ENCODE assay signal across 19 cellular contexts in the genomic region with DNA sequence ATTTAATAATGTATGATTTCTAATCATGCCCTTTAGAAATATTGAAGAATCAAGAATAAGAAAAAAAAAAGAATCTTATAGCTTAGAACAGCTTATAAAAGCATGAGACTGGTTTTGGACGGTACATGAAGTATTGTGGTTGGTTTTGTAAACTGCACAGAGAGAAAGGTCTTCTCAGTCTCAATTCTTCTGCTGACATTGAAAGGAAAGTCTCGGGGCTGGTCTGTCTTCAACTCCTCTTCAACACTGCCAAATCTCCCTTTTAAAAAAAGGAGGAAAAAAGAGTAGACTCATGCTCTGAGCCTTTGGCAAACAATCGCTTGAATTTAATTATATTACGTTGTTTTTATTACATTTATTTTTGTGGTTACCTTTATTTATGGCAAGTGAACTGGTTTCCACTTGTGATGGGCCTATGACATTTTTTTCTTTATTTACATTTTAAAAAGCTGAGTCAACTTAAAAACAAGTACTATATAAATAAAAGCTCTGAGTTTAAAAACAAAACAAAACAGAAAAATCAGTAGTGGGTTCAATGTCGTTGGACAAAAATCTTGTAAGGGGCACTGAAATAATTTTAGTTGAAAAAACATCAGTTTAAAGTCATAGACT. TPM values are rescaled to one million over a fixed set of nuclear protein-coding genes. Genes with fewer than 3 reads are reported as not detected.
DNase-seq lines count a peak whose midpoint lies in the region; ATAC-seq, FAIRE-seq and TF ChIP-seq lines count a peak whose summit lies in the region.
"Had no signal": no experiment of that assay in that cellular context is flagged by ENCODE, and none has a peak within 500 bp of the region (broad histone marks: within the 10 kb centered on the region; RNA-seq: fewer than 3 reads in every experiment).

No MANE protein-coding gene starts in this region.

- H3K36me3 ChIP-seq in PC-3 (ENCODE audit: low read depth, low read length) (no peaks in the 10 kb centered on the region), subcutaneous abdominal adipose tissue (ENCODE audit: control insufficient read depth in 5 of 5, insufficient read depth in 5 of 5, low read length in 5 of 5) (no peaks in the 10 kb centered on the region), stomach (no peaks in the 10 kb centered on the region)
- H3K36me3 ChIP-seq: breast epithelium, suprapubic skin had no signal

- 54 to 67% (median 61%) methylated on average over 5 of the region's 5 CpGs for WGBS in stomach, 5 donors

- no peaks in the 10 kb centered on the region for H3K9me2 ChIP-seq in PC-3 (replicated peaks; ENCODE audit: low read length)

- TF ChIP-seq POLR2A in stomach (IDR thresholded peaks at IDR 0.05): no peak

- H3F3A ChIP-seq in PC-3 (ENCODE audit: low read length, unreplicated experiment): no peaks in the 10 kb centered on the region

- no peaks in the 10 kb centered on the region for H3K9me3 Mint-ChIP-seq in stimulated activated naive B cell treated with anti-CD40 and anti-IgM and Interleukin-4, amounts not matched to agents 10 μg/mL and 1 μg/mL and 100 μg/mL, for 72 hours
- H3K9me3 Mint-ChIP-seq: activated naive CD8-positive, alpha-beta T cell treated with anti-CD3 and anti-CD28 coated beads, Interleukin-2, amount 50 U/mL, for 24 hours; dendritic cell treated with granulocyte-macrophage colony-stimulating factor and Interleukin-4, amounts not matched to agents 40 ng/mL and 50 ng/mL, for 4 days; T-helper 2 cell treated with Interferon-gamma antibody and Interleukin-4, amounts not matched to agents 5 μg/mL and 100 μg/mL, for 36 hours had no signal

- H3K79me2 ChIP-seq in PC-3 (ENCODE audit: low read length): no peaks in the 10 kb centered on the region

- POLR2A ChIA-PET in PC-3 (lab: Charles Lee; ENCODE audit: unreplicated experiment): no interaction called here

- FAIRE-seq in endometrium (lab: Jason Lieb, UNC): peak; percentile 88

- H3K4me1 ChIP-seq in PC-3 (ENCODE audit: insufficient read depth, low read length) (peaks cover 22% of the 10 kb centered on the region), subcutaneous abdominal adipose tissue (ENCODE audit: control insufficient read depth in 5 of 5, insufficient read depth in 5 of 5, low read length in 5 of 5) (peaks cover 0 to 4% (median 0%) of the 10 kb centered on the region in 5 donors), stomach (peaks cover 0 to 9% (median 0%) of the 10 kb centered on the region in 4 donors)
- H3K4me1 ChIP-seq: breast epithelium, foreskin keratinocyte, suprapubic skin had no signal

- H3K4me1 Mint-ChIP-seq in stimulated activated naive B cell treated with anti-CD40 and anti-IgM and Interleukin-4, amounts not matched to agents 10 μg/mL and 1 μg/mL and 100 μg/mL, for 72 hours: no peaks in the 10 kb centered on the region
- H3K4me1 Mint-ChIP-seq: activated naive CD8-positive, alpha-beta T cell treated with anti-CD3 and anti-CD28 coated beads, Interleukin-2, amount 50 U/mL, for 24 hours; WTC11 had no signal

- H3K9ac ChIP-seq in PC-3 (ENCODE audit: low read length) (no peak overlapping the region), subcutaneous abdominal adipose tissue (ENCODE audit: low read length in 5 of 5) (peak overlapping the region in 2 of 5 donors; percentile 16 to 19)

- H3K27me3 Mint-ChIP-seq in stimulated activated naive B cell treated with anti-CD40 and anti-IgM and Interleukin-4, amounts not matched to agents 10 μg/mL and 1 μg/mL and 100 μg/mL, for 72 hours: no peaks in the 10 kb centered on the region
- H3K27me3 Mint-ChIP-seq: activated naive CD8-positive, alpha-beta T cell treated with anti-CD3 and anti-CD28 coated beads, Interleukin-2, amount 50 U/mL, for 24 hours had no signal

- TF ChIP-seq CTCF in PC-3 (conservative IDR thresholded peaks at IDR 0.05; ENCODE audit: low read depth, low read length): no peak
- TF ChIP-seq CTCF in stomach (IDR thresholded peaks at IDR 0.05): no peak

- H3K4me2 ChIP-seq in PC-3 (ENCODE audit: low read length): peak overlapping the region; percentile 79

- no peak overlapping the region for H3K4me3 Mint-ChIP-seq in stimulated activated naive B cell treated with anti-CD40 and anti-IgM and Interleukin-4, amounts not matched to agents 10 μg/mL and 1 μg/mL and 100 μg/mL, for 72 hours
- H3K4me3 Mint-ChIP-seq: activated naive CD8-positive, alpha-beta T cell treated with anti-CD3 and anti-CD28 coated beads, Interleukin-2, amount 50 U/mL, for 24 hours; dendritic cell treated with granulocyte-macrophage colony-stimulating factor and Interleukin-4, amounts not matched to agents 40 ng/mL and 50 ng/mL, for 4 days; T-helper 2 cell treated with Interferon-gamma antibody and Interleukin-4, amounts not matched to agents 5 μg/mL and 100 μg/mL, for 36 hours; WTC11 had no signal

- CTCF ChIA-PET in PC-3 (lab: Charles Lee): interaction anchor here (0.7 to 0.8 kb wide), 2 partner anchors 252 to 958 kb away, joined by 4 to 6 read pairs; no protein-coding TSS in a partner anchor

- H3K27ac Mint-ChIP-seq in stimulated activated naive B cell treated with anti-CD40 and anti-IgM and Interleukin-4, amounts not matched to agents 10 μg/mL and 1 μg/mL and 100 μg/mL, for 72 hours: no peak overlapping the region
- H3K27ac Mint-ChIP-seq: activated naive CD8-positive, alpha-beta T cell treated with anti-CD3 and anti-CD28 coated beads, Interleukin-2, amount 50 U/mL, for 24 hours; dendritic cell treated with granulocyte-macrophage colony-stimulating factor and Interleukin-4, amounts not matched to agents 40 ng/mL and 50 ng/mL, for 4 days; T-helper 2 cell treated with Interferon-gamma antibody and Interleukin-4, amounts not matched to agents 5 μg/mL and 100 μg/mL, for 36 hours; WTC11 had no signal

- H2AFZ ChIP-seq in PC-3 (ENCODE audit: low read length): peak overlapping the region; percentile 43; the same call in 1 of the 2 replicates

- H3K9me3 ChIP-seq in PC-3 (ENCODE audit: low read length): no peaks in the 10 kb centered on the region
- no peaks in the 10 kb centered on the region for H3K9me3 ChIP-seq in subcutaneous abdominal adipose tissue (ENCODE audit: control insufficient read depth in 5 of 5, low read length in 5 of 5)
- H3K9me3 ChIP-seq in stomach: no peaks in the 10 kb centered on the region
- H3K9me3 ChIP-seq: breast epithelium, suprapubic skin had no signal

- no TSS peak for BruUV-seq in PC-3 (replicated peaks; lab: Mats Ljungman, UMichigan)

- TF ChIP-seq EP300 in stomach (IDR thresholded peaks at IDR 0.05): no peak

- intact Hi-C loops in PC-3 (cut with micrococcal nuclease): loop anchor here (1.0 to 10.0 kb wide), 8 partner anchors 26 to 1988 kb away; partner anchors contain the start of gene MED7
- intact Hi-C loops in stomach (cut with DNase I; ENCODE audit: low total_unique reads): no loop called here

- peak; percentile 46 for ATAC-seq in PC-3
- no peak for ATAC-seq in stimulated activated naive B cell treated with anti-CD40 and anti-IgM and Interleukin-4, amounts not matched to agents 10 μg/mL and 1 μg/mL and 100 μg/mL, for 72 hours (replicated peaks)

- peak overlapping the region; percentile 45 for H3K27ac ChIP-seq in PC-3 (ENCODE audit: low read length)
- peak overlapping the region; percentile 72 for H3K27ac ChIP-seq in subcutaneous abdominal adipose tissue (ENCODE audit: low read depth, low read length)
- peak overlapping the region in 2 of 5 donors; percentile 21 to 54 for H3K27ac ChIP-seq in stomach
- H3K27ac ChIP-seq: breast epithelium, foreskin keratinocyte, suprapubic skin had no signal

- H3K4me3 ChIP-seq in PC-3 (ENCODE audit: low read length) (peak overlapping the region; percentile 48), subcutaneous abdominal adipose tissue (ENCODE audit: low read depth in 1 of 5, low read length in 5 of 5) (peak overlapping the region in 2 of 5 donors; percentile 42 to 51), stomach (no peak overlapping the region)
- H3K4me3 ChIP-seq: suprapubic skin had no signal

- H3K27me3 ChIP-seq in PC-3 (ENCODE audit: low read length) (peaks cover 8% of the 10 kb centered on the region; the same call in 1 of the 2 replicates), subcutaneous abdominal adipose tissue (ENCODE audit: control insufficient read depth in 5 of 5, insufficient read depth in 4 of 5, low read length in 5 of 5) (no peaks in the 10 kb centered on the region), stomach (peaks cover 0 to 13% (median 0%) of the 10 kb centered on the region in 3 donors)
- H3K27me3 ChIP-seq: breast epithelium had no signal

- no peaks in the 10 kb centered on the region for H4K20me1 ChIP-seq in PC-3 (ENCODE audit: low read length)

- no peaks in the 10 kb centered on the region for H3K36me3 Mint-ChIP-seq in stimulated activated naive B cell treated with anti-CD40 and anti-IgM and Interleukin-4, amounts not matched to agents 10 μg/mL and 1 μg/mL and 100 μg/mL, for 72 hours
- H3K36me3 Mint-ChIP-seq: WTC11 had no signal

- DNase-seq in H4 (ENCODE audit: low spot score) (peak; percentile 18), PC-3 (peak; percentile 48), medulla oblongata (ENCODE audit: extremely low spot score) (no peak), stomach (no peak), AG08396 (ENCODE audit: low spot score) (no peak)
- DNase-seq in stimulated activated naive B cell treated with anti-CD40 and anti-IgM and Interleukin-4, amounts not matched to agents 10 μg/mL and 1 μg/mL and 100 μg/mL, for 72 hours: no peak
- DNase-seq: activated CD4-positive, alpha-beta T cell treated with anti-CD3 and anti-CD28 coated beads, Interleukin-2, amount 50 U/mL, for 48 hours; activated effector memory CD4-positive, alpha-beta T cell treated with Interleukin-2 at 50 U/mL for 16 hours; activated naive CD8-positive, alpha-beta T cell treated with anti-CD3 and anti-CD28 coated beads, Interleukin-2, amount 50 U/mL, for 24 hours; NCI-H2081 treated with DMSO at 0.1 percent for 48 hours had no signal

RNA-seq across cellular contexts. Expression of gene EBF1, which starts 32.8 kb away (rescaled TPM):
- 1.9 and 3.0 TPM in 2 replicates for total RNA-seq in H4 (2014; rRNA removed; shearing (Covaris generic))
- total RNA-seq in PC-3 (2014; rRNA removed) (0.29 and 1.3 TPM in 2 replicates), stomach (10 to 100 TPM in 3 of 5 donors, 1 to 10 TPM in 2; 8.4 to 70.6 (median 18.0) TPM)
- polyA plus RNA-seq in stomach: 1 to 10 TPM; 1.8 to 1.9 (median 1.9) TPM
- total RNA-seq: foreskin keratinocyte, RPMI7951 had no signal
- polyA plus RNA-seq: foreskin keratinocyte had no signal

Comparison
In these comparisons a context has a peak if more than half of its experiments do, and no peak if none do; other contexts are left out.
1. DNase-seq: peak in H4 (single experiment) and PC-3 (single experiment); none in stimulated activated naive B cell treated with anti-CD40 and anti-IgM and Interleukin-4, amounts not matched to agents 10 μg/mL and 1 μg/mL and 100 μg/mL, for 72 hours (single experiment), medulla oblongata (single experiment), stomach (single experiment) and AG08396 (single experiment).